Comparison of ENCODE assay signal across 9 cellular contexts in the genomic region with DNA sequence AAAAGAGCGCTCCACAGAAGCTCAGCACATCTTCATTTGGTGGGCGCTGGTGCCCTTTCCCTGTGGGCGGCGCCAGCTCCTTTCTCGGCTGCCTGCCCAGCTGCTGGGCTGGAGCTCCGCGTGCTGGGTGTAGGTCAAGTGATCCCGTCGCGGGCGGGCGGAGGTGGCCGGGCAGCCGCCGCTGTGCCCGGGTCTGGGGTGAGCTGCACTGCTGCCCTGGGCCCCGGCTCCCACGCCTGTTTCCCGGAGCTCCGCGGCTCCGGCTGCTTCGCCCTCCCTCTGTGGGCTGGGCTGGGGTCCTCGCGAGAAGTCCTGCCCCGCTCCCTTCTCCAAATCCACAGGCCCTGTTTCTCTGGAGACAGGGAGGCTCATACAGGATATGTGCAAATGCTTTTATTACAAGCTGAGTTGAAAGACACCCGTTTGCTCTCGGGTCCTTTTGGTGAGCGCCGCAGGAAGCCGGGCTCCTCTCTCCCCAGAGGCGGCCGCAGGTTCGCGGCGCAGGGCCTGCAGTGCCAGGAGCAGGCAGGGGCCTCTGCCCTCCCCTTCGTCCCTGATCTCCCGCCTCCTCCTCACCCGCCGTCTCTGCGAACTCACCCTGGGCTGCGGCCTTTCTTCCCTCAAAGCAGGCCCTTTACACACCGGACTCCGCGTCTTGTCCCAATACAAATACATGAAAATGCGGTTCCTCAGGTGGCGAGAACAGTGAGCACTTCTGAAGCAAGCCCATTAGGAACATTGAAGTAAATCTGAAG.
A peak's percentile ranks its signal among the peaks of the same experiment; 100 is the strongest.
DNase-seq lines count a peak whose midpoint lies in the region; ATAC-seq, FAIRE-seq and TF ChIP-seq lines count a peak whose summit lies in the region.
"Had no signal": no experiment of that assay in that cellular context is flagged by ENCODE, and none has a peak within 500 bp of the region (broad histone marks: within the 10 kb centered on the region; RNA-seq: fewer than 3 reads in every experiment).

No MANE protein-coding gene starts in this region.

- H3K4me3 ChIP-seq in H1 (ENCODE audit: extremely low read depth in 1 of 4, insufficient read depth in 2 of 4, low read depth in 3 of 4, low read length in 4 of 4) (peak overlapping the region; percentile 47 to 63 (median 59)), lower lobe of right lung (peak overlapping the region; percentile 53)

- no peak for TF ChIP-seq EP300 in H1 (IDR thresholded peaks at IDR 0.05; ENCODE audit: borderline replicate concordance in 1 of 2, low read depth in 2 of 2, low read length in 2 of 2)

- CTCF ChIA-PET in activated CD8-positive, alpha-beta T cell treated with anti-CD3 and anti-CD28 coated beads for 36 hours (lab: Charles Lee): interaction anchor here (0.9 to 2.7 kb wide), 9 partner anchors 8 to 1302 kb away, joined by 3 to 8 read pairs (median 3); no protein-coding TSS in a partner anchor
- CTCF ChIA-PET in H1 (lab: Charles Lee; ENCODE audit: partially characterized antibody): interaction anchor here (0.5 to 4.1 kb wide), 13 partner anchors 9 to 284 kb away, joined by 3 to 13 read pairs (median 4); no protein-coding TSS in a partner anchor

- no peak overlapping the region for H4K5ac ChIP-seq in H1 (ENCODE audit: insufficient read length, low read depth, low read length)

- peak overlapping the region; percentile 84 to 100 for H3K4me2 ChIP-seq in H1 (ENCODE audit: insufficient read depth in 1 of 2, low read depth in 2 of 2, low read length in 2 of 2)

- ATAC-seq in HG03520 (IDR thresholded peaks at IDR 0.05; ENCODE audit: unreplicated experiment) (peak; percentile 40), lower lobe of right lung (peak; percentile 87 to 96)
- peak; percentile 75 for ATAC-seq in activated CD8-positive, alpha-beta T cell treated with anti-CD3 and anti-CD28 coated beads for 36 hours

- H3K9me3 ChIP-seq in H1 (ENCODE audit: insufficient read depth in 2 of 2, low read depth in 1 of 2, low read length in 1 of 2) (no peaks in the 10 kb centered on the region), lower lobe of right lung (no peaks in the 10 kb centered on the region)

- peaks cover 0 to 20% (median 17%) of the 10 kb centered on the region in 4 experiments; a peak in 6 of 7 replicates for H3K27me3 ChIP-seq in H1 (replicated peaks in 1 of 4; ENCODE audit: control insufficient read depth in 3 of 4, extremely low read depth in 1 of 4, insufficient read depth in 3 of 4, low read length in 3 of 4)
- peaks cover 5% of the 10 kb centered on the region for H3K27me3 ChIP-seq in lower lobe of right lung (ENCODE audit: low read depth)

- peak overlapping the region; percentile 24; the same call in 1 of the 2 replicates for H3K18ac ChIP-seq in H1 (ENCODE audit: extremely low read depth, low read length)

- 0 out of 2 replicates have a peak overlapping the region, but pooled peaks have one; percentile 31 for H2BK5ac ChIP-seq in H1 (ENCODE audit: low read depth, low read length)

- H3K27ac Mint-ChIP-seq in activated CD8-positive, alpha-beta T cell treated with anti-CD3 and anti-CD28 coated beads for 36 hours: no peak overlapping the region

- no peak overlapping the region for H3K23ac ChIP-seq in H1 (ENCODE audit: insufficient read length)

- DNase-seq in SIG-M5 treated with dmso at 0.1 percent for 504 hours (lab: John Stamatoyannopoulos, UW; ENCODE audit: unreplicated experiment) (peak; percentile 3), SIG-M5 (lab: John Stamatoyannopoulos, UW) (no peak), H1 (ENCODE audit: low read depth in 1 of 2, low spot score in 2 of 2) (peak in 1 of 2 experiments; percentile 79), lower lobe of right lung (peak; percentile 76), NCI-H2171 treated with DMSO at 0.1 percent for 48 hours (lab: John Stamatoyannopoulos, UW) (no peak)
- peak; percentile 45 for DNase-seq in activated CD8-positive, alpha-beta T cell treated with anti-CD3 and anti-CD28 coated beads for 36 hours
- DNase-seq in stimulated activated CD8-positive, alpha-beta memory T cell treated with anti-CD3 and anti-CD28 coated beads, Interleukin-4, amount 100 ng/mL, for 48 hours: peak; percentile 45

- no peaks in the 10 kb centered on the region for H3K79me1 ChIP-seq in H1 (ENCODE audit: low read depth, low read length)

- peak overlapping the region; percentile 69 for H3K4me3 Mint-ChIP-seq in activated CD8-positive, alpha-beta T cell treated with anti-CD3 and anti-CD28 coated beads for 36 hours

- no peaks in the 10 kb centered on the region for H3K79me2 ChIP-seq in H1 (ENCODE audit: control insufficient read depth in 1 of 2, insufficient read depth in 2 of 2, low read length in 2 of 2)

- H3K9me3 Mint-ChIP-seq in activated CD8-positive, alpha-beta T cell treated with anti-CD3 and anti-CD28 coated beads for 36 hours: no peaks in the 10 kb centered on the region

- no peak overlapping the region for H3K4ac ChIP-seq in H1 (replicated peaks; ENCODE audit: insufficient read length, low read depth, low read length)

- 0 out of 2 replicates have a peak overlapping the region, but pooled peaks have one; percentile 28 for H2BK12ac ChIP-seq in H1 (ENCODE audit: low read depth, low read length)

- no peak overlapping the region for H2BK20ac ChIP-seq in H1 (ENCODE audit: low read length)

- H3K14ac ChIP-seq in H1 (ENCODE audit: insufficient read length): no peak overlapping the region

- H3K9ac ChIP-seq in H1 (replicated peaks in 1 of 4; ENCODE audit: extremely low read depth in 1 of 4, low read depth in 3 of 4, low read length in 3 of 4): peak overlapping the region in 3 of 4 experiments; percentile 21 to 66 (median 39); a peak in 6 of 7 replicates

- intact Hi-C loops in activated CD8-positive, alpha-beta T cell treated with anti-CD3 and anti-CD28 coated beads for 36 hours (cut with micrococcal nuclease): no loop called here
- intact Hi-C loops in lower lobe of right lung (cut with DNase I): no loop called here

- 1% methylated on average over 38 of the region's 47 CpGs; no CpG with 5 or more reads in 1 of the 2 experiments for WGBS in H1 (ENCODE audit: extremely low coverage in 1 of 2, insufficient coverage in 1 of 2, insufficient read length in 1 of 2, insufficient replicate concordance in 2 of 2, low coverage in 1 of 2, low lambda C conversion rate in 2 of 2, missing lambda C conversion rate in 1 of 2), 2 experiments

- no peak for TF ChIP-seq CTCF in activated CD8-positive, alpha-beta T cell treated with anti-CD3 and anti-CD28 coated beads for 36 hours (IDR thresholded peaks at IDR 0.05)
- TF ChIP-seq CTCF in H1 (IDR thresholded peaks at IDR 0.05; ENCODE audit: control extremely low read depth in 1 of 3, insufficient read depth in 1 of 3, low read depth in 1 of 3, low read length in 3 of 3) (peak in 2 of 3 experiments; percentile 9 to 10; a peak in 1 of 4 replicates), lower lobe of right lung (IDR thresholded peaks at IDR 0.05) (no peak)

- H2BK120ac ChIP-seq in H1 (replicated peaks; ENCODE audit: low read depth, low read length): no peak overlapping the region

- H3K4me1 ChIP-seq in H1 (replicated peaks in 1 of 4; ENCODE audit: control insufficient read depth in 3 of 4, insufficient read depth in 4 of 4, low read length in 3 of 4) (peaks cover 0 to 6% (median 3%) of the 10 kb centered on the region in 4 experiments; a peak in 6 of 7 replicates), lower lobe of right lung (peaks cover 9% of the 10 kb centered on the region)

- peaks cover 46% of the 10 kb centered on the region for H3K27me3 Mint-ChIP-seq in activated CD8-positive, alpha-beta T cell treated with anti-CD3 and anti-CD28 coated beads for 36 hours

- no peak for TF ChIP-seq POLR2A in H1 (IDR thresholded peaks at IDR 0.05; ENCODE audit: control extremely low read depth in 1 of 2, low read depth in 2 of 2, low read length in 2 of 2)

- no peak overlapping the region for H4K91ac ChIP-seq in H1 (replicated peaks; ENCODE audit: insufficient read length, low read length)

- no peak for FAIRE-seq in H1 (lab: Jason Lieb, UNC)
- FAIRE-seq: G401.6 had no signal

- peak overlapping the region; percentile 77 for H2AFZ ChIP-seq in H1 (ENCODE audit: low read length)

- H4K8ac ChIP-seq in H1 (ENCODE audit: extremely low read depth, insufficient read depth, low read length): peak overlapping the region; percentile 42; the same call in 1 of the 2 replicates

- peak in 1 of 2 experiments; percentile 21; a peak in 1 of 4 replicates for TF ChIP-seq RAD21 in H1 (IDR thresholded peaks at IDR 0.05 in 1 of 2, conservative IDR thresholded peaks at IDR 0.05 in 1 of 2; ENCODE audit: low read depth in 2 of 2, low read length in 2 of 2)

- no peak overlapping the region for H3K27ac ChIP-seq in H1 (ENCODE audit: low read depth, low read length)
- peak overlapping the region; percentile 34 for H3K27ac ChIP-seq in lower lobe of right lung

- no peaks in the 10 kb centered on the region for H3K36me3 Mint-ChIP-seq in activated CD8-positive, alpha-beta T cell treated with anti-CD3 and anti-CD28 coated beads for 36 hours (ENCODE audit: low read depth)

- peak overlapping the region; percentile 66; the same call in 1 of the 2 replicates for H2BK15ac ChIP-seq in H1 (ENCODE audit: low read length)

- H3K23me2 ChIP-seq in H1 (ENCODE audit: low read depth, low read length): peaks cover 10% of the 10 kb centered on the region; the same call in 1 of the 2 replicates

- no peaks in the 10 kb centered on the region for H3K36me3 ChIP-seq in H1 (ENCODE audit: control insufficient read depth in 2 of 4, insufficient read depth in 4 of 4, low read length in 3 of 4)
- no peaks in the 10 kb centered on the region for H3K36me3 ChIP-seq in lower lobe of right lung

- peaks cover 9% of the 10 kb centered on the region for H3K4me1 Mint-ChIP-seq in activated CD8-positive, alpha-beta T cell treated with anti-CD3 and anti-CD28 coated beads for 36 hours (ENCODE audit: low read depth)

- POLR2A ChIA-PET in activated CD8-positive, alpha-beta T cell treated with anti-CD3 and anti-CD28 coated beads for 36 hours (lab: Charles Lee): no interaction called here
- POLR2A ChIA-PET in H1 (lab: Charles Lee; ENCODE audit: partially characterized antibody): interaction anchor here (0.6 to 1.3 kb wide), 5 partner anchors 14 to 1746 kb away, joined by 3 to 4 read pairs (median 3); a partner anchor contains a TSS

- no peaks in the 10 kb centered on the region for H4K20me1 ChIP-seq in H1 (replicated peaks in 1 of 2; ENCODE audit: control insufficient read depth in 1 of 2, insufficient read depth in 2 of 2, low read length in 2 of 2)

- H2AK5ac ChIP-seq in H1 (ENCODE audit: low read depth, low read length): no peak overlapping the region

- H3K56ac ChIP-seq in H1 (replicated peaks; ENCODE audit: insufficient read length, low read depth, low read length): no peak overlapping the region

TF ChIP-seq in H1, 55 proteins besides CTCF, POLR2A, EP300 and RAD21 (continues in another document):
- TF ChIP-seq CEBPB (IDR thresholded peaks at IDR 0.05; ENCODE audit: low read depth, low read length): no peak
- no peak for TF ChIP-seq SP1 (IDR thresholded peaks at IDR 0.05; ENCODE audit: low read depth, low read length)
- TF ChIP-seq KDM4A (IDR thresholded peaks at IDR 0.05; ENCODE audit: low read depth, low read length, severe bottlenecking): peak; percentile 89
- TF ChIP-seq KDM1A (IDR thresholded peaks at IDR 0.05; ENCODE audit: borderline replicate concordance, low read length): no peak
- no peak for TF ChIP-seq PHF8 (conservative IDR thresholded peaks at IDR 0.05; ENCODE audit: low read depth, low read length)
- TF ChIP-seq SP2 (IDR thresholded peaks at IDR 0.05; ENCODE audit: low read length): no peak
- TF ChIP-seq RFX5 (IDR thresholded peaks at IDR 0.05; ENCODE audit: borderline replicate concordance, low read depth, low read length): no peak

Comparison
In these comparisons a context has a peak if more than half of its experiments do, and no peak if none do; other contexts are left out.
1. DNase-seq: peak in SIG-M5 treated with dmso at 0.1 percent for 504 hours (single experiment), activated CD8-positive, alpha-beta T cell treated with anti-CD3 and anti-CD28 coated beads for 36 hours (single experiment), lower lobe of right lung (single experiment) and stimulated activated CD8-positive, alpha-beta memory T cell treated with anti-CD3 and anti-CD28 coated beads, Interleukin-4, amount 100 ng/mL, for 48 hours (single experiment); none in SIG-M5 (single experiment) and NCI-H2171 treated with DMSO at 0.1 percent for 48 hours (single experiment).
2. ATAC-seq: peak in every context shown above with its lines; median percentile 92 in lower lobe of right lung; 75 in activated CD8-positive, alpha-beta T cell treated with anti-CD3 and anti-CD28 coated beads for 36 hours; 40 in HG03520.
3. CTCF ChIP-seq: peak in H1 (2 of 3); none in activated CD8-positive, alpha-beta T cell treated with anti-CD3 and anti-CD28 coated beads for 36 hours (single experiment) and lower lobe of right lung (single experiment).